10 cellular contexts compared by ENCODE assay signal in genomic region chr5:40842351-40842750, GRCh38. TPM values are rescaled to one million over a fixed set of nuclear protein-coding genes. Genes with fewer than 3 reads are reported as not detected.
DNase-seq lines count a peak whose midpoint lies in the region; ATAC-seq, FAIRE-seq and TF ChIP-seq lines count a peak whose summit lies in the region.
"Had no signal": no experiment of that assay in that cellular context is flagged by ENCODE, and none has a peak within 500 bp of the region (broad histone marks: within the 10 kb centered on the region; RNA-seq: fewer than 3 reads in every experiment).

No MANE protein-coding gene starts in this region.

- H3K36me3 ChIP-seq in brain microvascular endothelial cell (replicated peaks) (no peaks in the 10 kb centered on the region), keratinocyte (ENCODE audit: control insufficient read depth in 2 of 2, extremely low read depth in 1 of 2, insufficient read depth in 2 of 2, low read length in 2 of 2) (no peaks in the 10 kb centered on the region), subcutaneous abdominal adipose tissue (ENCODE audit: control insufficient read depth in 5 of 5, insufficient read depth in 5 of 5, low read length in 5 of 5) (peaks cover 2 to 10% (median 5%) of the 10 kb centered on the region in 5 donors), body of pancreas (replicated peaks in 1 of 2; ENCODE audit: insufficient read depth in 1 of 2, low read depth in 2 of 2) (no peaks in the 10 kb centered on the region), Peyer's patch (no peaks in the 10 kb centered on the region)
- H3K36me3 ChIP-seq: cardiac muscle cell had no signal

- dilution Hi-C loops in keratinocyte (cut with MboI; ENCODE audit: extremely low pct_ligation_motif_present, low sequenced_read_pairs) = no loop called here

- TF ChIP-seq POLR2A in body of pancreas (IDR thresholded peaks at IDR 0.05) (no peak), Peyer's patch (IDR thresholded peaks at IDR 0.05) (no peak)

- no peaks in the 10 kb centered on the region for H3K79me2 ChIP-seq in keratinocyte (ENCODE audit: control insufficient read depth, insufficient read depth, low read length)

- no peak for FAIRE-seq in keratinocyte (lab: Jason Lieb, UNC)

- H3K27ac ChIP-seq in brain microvascular endothelial cell (no peak overlapping the region), keratinocyte (ENCODE audit: control insufficient read depth, insufficient read depth, low read length) (no peak overlapping the region), subcutaneous abdominal adipose tissue (ENCODE audit: low read depth, low read length) (peak overlapping the region; percentile 99), body of pancreas (peak overlapping the region in 1 of 4 donors; percentile 85), Peyer's patch (no peak overlapping the region)
- H3K27ac ChIP-seq: cardiac muscle cell had no signal

- no peak overlapping the region for H2AFZ ChIP-seq in keratinocyte (ENCODE audit: control insufficient read depth, low read length)

- in situ Hi-C loops in brain microvascular endothelial cell (cut with HindIII; ENCODE audit: low pct_ligation_motif_present, low sequenced_read_pairs) = no loop called here

- intact Hi-C loops in body of pancreas (cut with DNase I) = no loop called here

- H3K9ac ChIP-seq in keratinocyte (ENCODE audit: control insufficient read depth, extremely low read depth, insufficient read depth, low read length) (no peak overlapping the region), subcutaneous abdominal adipose tissue (ENCODE audit: low read length in 5 of 5) (peak overlapping the region in 4 of 5 donors; percentile 53 to 87 (median 76))

- H3K27me3 ChIP-seq in brain microvascular endothelial cell (replicated peaks) (no peaks in the 10 kb centered on the region), keratinocyte (ENCODE audit: control insufficient read depth, extremely low read depth, insufficient read depth, low read length) (no peaks in the 10 kb centered on the region), subcutaneous abdominal adipose tissue (ENCODE audit: control insufficient read depth in 5 of 5, insufficient read depth in 4 of 5, low read length in 5 of 5) (no peaks in the 10 kb centered on the region), body of pancreas (no peaks in the 10 kb centered on the region), Peyer's patch (no peaks in the 10 kb centered on the region)
- H3K27me3 ChIP-seq: cardiac muscle cell had no signal

- no peak for ATAC-seq in body of pancreas

- H3K4me2 ChIP-seq in keratinocyte (ENCODE audit: control insufficient read depth, extremely low read depth, insufficient read depth, low read depth, low read length) = peak overlapping the region; percentile 69

- no peaks in the 10 kb centered on the region for H3K9me1 ChIP-seq in keratinocyte (ENCODE audit: control insufficient read depth, extremely low read depth, insufficient read depth, low read length)

- no peaks in the 10 kb centered on the region for H4K20me1 ChIP-seq in keratinocyte (ENCODE audit: control insufficient read depth, extremely low read depth, insufficient read depth, low read length)

- peak; percentile 18 for DNase-seq in HT1080 (ENCODE audit: low read depth)
- no peak for DNase-seq in brain microvascular endothelial cell
- no peak for DNase-seq in keratinocyte (ENCODE audit: low read depth, low spot score)
- DNase-seq in body of pancreas = no peak
- no peak for DNase-seq in mucosa of gallbladder (ENCODE audit: low spot score)
- no peak for DNase-seq in Ammon's horn (ENCODE audit: low spot score)
- no peak for DNase-seq in Peyer's patch
- DNase-seq: occipital lobe had no signal

- WGBS in body of pancreas, 2 donors = 31 to 37% methylated on average over 2 of the region's 2 CpGs

- H3K4me3 ChIP-seq in brain microvascular endothelial cell (ENCODE audit: low read depth, low read length) (peak overlapping the region; percentile 53), keratinocyte (ENCODE audit: control insufficient read depth in 2 of 3, extremely low read depth in 1 of 3, insufficient read depth in 2 of 3, low read depth in 1 of 3, low read length in 3 of 3) (peak overlapping the region in 1 of 3 experiments; percentile 32), subcutaneous abdominal adipose tissue (ENCODE audit: low read depth in 1 of 5, low read length in 5 of 5) (peak overlapping the region; percentile 64 to 89 (median 79)), body of pancreas (peak overlapping the region in 1 of 2 donors; percentile 9), Peyer's patch (peak overlapping the region in 2 of 4 donors; percentile 37 to 57)
- H3K4me3 ChIP-seq: cardiac muscle cell had no signal

- H3K9me3 ChIP-seq in keratinocyte (ENCODE audit: control insufficient read depth, low read depth, low read length) (no peaks in the 10 kb centered on the region), subcutaneous abdominal adipose tissue (ENCODE audit: control insufficient read depth in 5 of 5, low read length in 5 of 5) (peaks cover 0 to 2% (median 0%) of the 10 kb centered on the region in 5 donors), body of pancreas (no peaks in the 10 kb centered on the region), Peyer's patch (no peaks in the 10 kb centered on the region)

- H3K4me1 ChIP-seq in keratinocyte (ENCODE audit: control insufficient read depth, extremely low read depth, insufficient read depth, low read length) (peaks cover 4% of the 10 kb centered on the region), subcutaneous abdominal adipose tissue (ENCODE audit: control insufficient read depth in 5 of 5, insufficient read depth in 5 of 5, low read length in 5 of 5) (peaks cover 0 to 27% (median 18%) of the 10 kb centered on the region in 5 donors), body of pancreas (peaks cover 16% of the 10 kb centered on the region), Peyer's patch (no peaks in the 10 kb centered on the region)

- no peak for TF ChIP-seq CTCF in brain microvascular endothelial cell (IDR thresholded peaks at IDR 0.05; ENCODE audit: low read depth, low read length, missing control alignments)
- TF ChIP-seq CTCF in keratinocyte (optimal IDR thresholded peaks at IDR 0.05 in 1 of 3, IDR thresholded peaks at IDR 0.05 in 1 of 3, conservative IDR thresholded peaks at IDR 0.05 in 1 of 3; ENCODE audit: extremely low read depth in 1 of 3, insufficient read depth in 2 of 3, low read length in 3 of 3) = no peak
- no peak for TF ChIP-seq CTCF in body of pancreas (IDR thresholded peaks at IDR 0.05)
- no peak for TF ChIP-seq CTCF in Peyer's patch (IDR thresholded peaks at IDR 0.05)

RNA-seq across cellular contexts. Expression of gene CARD6, which starts 1.2 kb away (rescaled TPM):
- total RNA-seq in HT1080 (2014; rRNA removed; shearing (Covaris generic)) = 2.1 and 2.3 TPM in 2 replicates
- 1.8 and 2.7 TPM in 2 replicates for polyA plus RNA-seq in HT1080 (2015; cell fraction: cytosol; rRNA removed)
- polyA plus RNA-seq in HT1080 (2015; cell fraction: nucleus; rRNA removed) = 3.2 and 4.3 TPM in 2 replicates
- 4.3 to 5.1 TPM (median 4.4 TPM) in 3 replicates for polyA plus RNA-seq in keratinocyte
- 2.7 TPM for polyA plus RNA-seq in keratinocyte (2011; ENCODE audit: low read depth)
- polyA plus RNA-seq in keratinocyte (2011; cell fraction: cytosol; rRNA removed) = 2.8 and 4.7 TPM in 2 replicates
- 6.0 and 7.4 TPM in 2 replicates for polyA plus RNA-seq in keratinocyte (2011; cell fraction: nucleus; rRNA removed)
- polyA plus RNA-seq in keratinocyte (2012; ENCODE audit: low replicate concordance) = 1.3 and 3.4 TPM in 2 replicates
- 1.1 to 6.1 TPM (median 4.6 TPM) in 3 replicates for polyA minus RNA-seq in keratinocyte
- 4.0 TPM for polyA minus RNA-seq in keratinocyte (2011; cell fraction: cytosol; rRNA and poly(A)+ RNA removed)
- 3.3 and 6.1 TPM in 2 replicates for polyA minus RNA-seq in keratinocyte (2011; cell fraction: nucleus; rRNA and poly(A)+ RNA removed)
- total RNA-seq in body of pancreas (1 to 10 TPM; 5.4 to 5.6 TPM), mucosa of gallbladder (21.9 TPM), Peyer's patch (10 to 100 TPM in 1 of 4 donors, 1 to 10 TPM in 3; 4.1 to 20.6 (median 7.1) TPM)

RNA-seq across cellular contexts. Expression of gene RPL37, which starts 7.3 kb away (rescaled TPM):
- 2,054 and 2,634 TPM in 2 replicates for total RNA-seq in HT1080 (2014; rRNA removed; shearing (Covaris generic))
- 158 and 171 TPM in 2 replicates for polyA plus RNA-seq in HT1080 (2015; cell fraction: cytosol; rRNA removed)
- 60.8 and 65.1 TPM in 2 replicates for polyA plus RNA-seq in HT1080 (2015; cell fraction: nucleus; rRNA removed)
- polyA plus RNA-seq in keratinocyte = 987 to 3,530 TPM (median 3,448 TPM) in 3 replicates
- 1,351 TPM for polyA plus RNA-seq in keratinocyte (2011; ENCODE audit: low read depth)
- 1,961 and 2,087 TPM in 2 replicates for polyA plus RNA-seq in keratinocyte (2011; cell fraction: cytosol; rRNA removed)
- 352 and 410 TPM in 2 replicates for polyA plus RNA-seq in keratinocyte (2011; cell fraction: nucleus; rRNA removed)
- polyA plus RNA-seq in keratinocyte (2012; ENCODE audit: low replicate concordance) = 2,787 and 3,051 TPM in 2 replicates
- polyA minus RNA-seq in keratinocyte = 360 to 2,042 TPM (median 1,647 TPM) in 3 replicates
- polyA minus RNA-seq in keratinocyte (2011; cell fraction: cytosol; rRNA and poly(A)+ RNA removed) = 1,240 TPM
- 120 and 211 TPM in 2 replicates for polyA minus RNA-seq in keratinocyte (2011; cell fraction: nucleus; rRNA and poly(A)+ RNA removed)
- total RNA-seq in body of pancreas (100 to 1,000 TPM; 126 to 256 TPM), mucosa of gallbladder (820 TPM), Peyer's patch (100 to 1,000 TPM in 3 of 4 donors, 10 to 100 TPM in 1; 92.6 to 258 (median 191) TPM)

RNA-seq across cellular contexts. Expression of gene PRKAA1, which starts 44.2 kb away (rescaled TPM):
- 58.3 and 63.8 TPM in 2 replicates for total RNA-seq in HT1080 (2014; rRNA removed; shearing (Covaris generic))
- polyA plus RNA-seq in HT1080 (2015; cell fraction: cytosol; rRNA removed) = 40.3 and 52.7 TPM in 2 replicates
- 127 and 132 TPM in 2 replicates for polyA plus RNA-seq in HT1080 (2015; cell fraction: nucleus; rRNA removed)
- 25.0 to 59.3 TPM (median 44.2 TPM) in 3 replicates for polyA plus RNA-seq in keratinocyte
- 16.9 TPM for polyA plus RNA-seq in keratinocyte (2011; ENCODE audit: low read depth)
- polyA plus RNA-seq in keratinocyte (2011; cell fraction: cytosol; rRNA removed) = 23.3 and 50.9 TPM in 2 replicates
- polyA plus RNA-seq in keratinocyte (2011; cell fraction: nucleus; rRNA removed) = 59.3 and 79.7 TPM in 2 replicates
- polyA plus RNA-seq in keratinocyte (2012; ENCODE audit: low replicate concordance) = 21.4 and 67.3 TPM in 2 replicates
- polyA minus RNA-seq in keratinocyte = 11.7 to 63.0 TPM (median 21.5 TPM) in 3 replicates
- polyA minus RNA-seq in keratinocyte (2011; cell fraction: cytosol; rRNA and poly(A)+ RNA removed) = 50.5 TPM
- polyA minus RNA-seq in keratinocyte (2011; cell fraction: nucleus; rRNA and poly(A)+ RNA removed) = 42.9 and 70.4 TPM in 2 replicates
- total RNA-seq in body of pancreas (10 to 100 TPM; 53.2 to 70.9 TPM), mucosa of gallbladder (91.5 TPM), Peyer's patch (100 to 1,000 TPM in 2 of 4 donors, 10 to 100 TPM in 2; 82.7 to 132 (median 100) TPM)
